ENCODE assay signal across 8 cellular contexts in genomic region chr4:99405433-99406115, GRCh38. TPM values are rescaled to one million over a fixed set of nuclear protein-coding genes. Genes with fewer than 3 reads are reported as not detected.
DNase-seq lines count a peak whose midpoint lies in the region; ATAC-seq and TF ChIP-seq lines count a peak whose summit lies in the region.

No MANE protein-coding gene starts in this region.

- H3K4me1 Mint-ChIP-seq in activated T-cell treated with anti-CD3 and anti-CD28 coated beads, Interleukin-2, amount 50 U/mL, for 72 hours (ENCODE audit: low read depth), result peaks cover 24% of the 10 kb centered on the region
- H3K4me1 Mint-ChIP-seq in neural crest cell, result no peaks in the 10 kb centered on the region

- in situ Hi-C loops in Panc1 (cut with HindIII; ENCODE audit: low pct_unique_long_range_greater_than_20kb, low sequenced_read_pairs), result no loop called here

- peak; percentile 81 for TF ChIP-seq CTCF in Panc1 (IDR thresholded peaks at IDR 0.05)
- peak; percentile 89 to 96 for TF ChIP-seq CTCF in fibroblast of lung (conservative IDR thresholded peaks at IDR 0.05 in 1 of 2, IDR thresholded peaks at IDR 0.05 in 1 of 2; ENCODE audit: low read depth in 1 of 2, low read length in 2 of 2)
- TF ChIP-seq CTCF in neural crest cell (conservative IDR thresholded peaks at IDR 0.05), result peak; percentile 94
- peak; percentile 84 to 96 (median 88) for TF ChIP-seq CTCF in tibial nerve (IDR thresholded peaks at IDR 0.05)

- TF ChIP-seq EP300 in tibial nerve (IDR thresholded peaks at IDR 0.05), result peak in 1 of 2 donors; percentile 77

- intact Hi-C loops in Panc1 (cut with micrococcal nuclease; ENCODE audit: unreplicated experiment), result loop anchor here (1.0 kb wide), 1 partner anchor 287 kb away; no protein-coding TSS in a partner anchor

- H3K27ac Mint-ChIP-seq in activated T-cell treated with anti-CD3 and anti-CD28 coated beads, Interleukin-2, amount 50 U/mL, for 72 hours, result no peak overlapping the region
- no peak overlapping the region for H3K27ac Mint-ChIP-seq in neural crest cell (ENCODE audit: unreplicated experiment)

- TF ChIP-seq POLR2A in tibial nerve (IDR thresholded peaks at IDR 0.05), result no peak

- DNase-seq in EH (ENCODE audit: low read depth), result peak; percentile 81
- DNase-seq in HUDEP-2 (lab: John Stamatoyannopoulos, UW; ENCODE audit: unreplicated experiment in 76 of 76), result peak in 43 of 76 experiments; percentile 0 to 59 (median 11)
- peak; percentile 61 for DNase-seq in Panc1 (ENCODE audit: low read depth, low spot score)
- peak; percentile 54 to 69 for DNase-seq in activated T-cell treated with anti-CD3 and anti-CD28 coated beads, Interleukin-2, amount 50 U/mL, for 72 hours
- peak; percentile 65 to 93 for DNase-seq in fibroblast of lung (ENCODE audit: low read depth in 2 of 2)
- DNase-seq in neural crest cell (ENCODE audit: low read depth, low spot score), result peak; percentile 75
- DNase-seq in tibial nerve (ENCODE audit: low spot score in 2 of 2), result peak; percentile 73 to 93

- H3K36me3 ChIP-seq in Panc1 (ENCODE audit: control insufficient read depth, insufficient read depth, low read length) (no peaks in the 10 kb centered on the region), fibroblast of lung (ENCODE audit: control insufficient read depth, insufficient read depth, low read length) (no peaks in the 10 kb centered on the region), tibial nerve (no peaks in the 10 kb centered on the region)

- CTCF ChIA-PET in Panc1 (lab: Charles Lee), result interaction anchor here (0.7 kb wide), 1 partner anchor 245 kb away, joined by 3 read pairs; no protein-coding TSS in a partner anchor

- peak; percentile 82 for ATAC-seq in Panc1
- no peak for ATAC-seq in activated T-cell treated with anti-CD3 and anti-CD28 coated beads, Interleukin-2, amount 50 U/mL, for 72 hours (replicated peaks in 1 of 2)
- ATAC-seq in HG02840 (IDR thresholded peaks at IDR 0.05; ENCODE audit: low FRiP score, unreplicated experiment), result no peak

- no peak overlapping the region for H3K9ac ChIP-seq in fibroblast of lung (ENCODE audit: insufficient read depth, low read length)

- no peak overlapping the region for H3K4me2 ChIP-seq in fibroblast of lung (ENCODE audit: extremely low read depth, insufficient read depth, low read length)

- H3K27me3 ChIP-seq in Panc1 (ENCODE audit: control insufficient read depth, insufficient read depth, low read length) (no peaks in the 10 kb centered on the region), fibroblast of lung (ENCODE audit: control insufficient read depth, insufficient read depth, low read length) (no peaks in the 10 kb centered on the region), tibial nerve (no peaks in the 10 kb centered on the region)

- H3K27me3 Mint-ChIP-seq in activated T-cell treated with anti-CD3 and anti-CD28 coated beads, Interleukin-2, amount 50 U/mL, for 72 hours (ENCODE audit: low read depth), result peaks cover 8% of the 10 kb centered on the region
- peaks cover 4% of the 10 kb centered on the region for H3K27me3 Mint-ChIP-seq in neural crest cell (ENCODE audit: low read depth)

- BruUV-seq in Panc1 (replicated peaks; lab: Mats Ljungman, UMichigan), result no TSS peak

- no peaks in the 10 kb centered on the region for H3K79me2 ChIP-seq in fibroblast of lung (ENCODE audit: control insufficient read depth, insufficient read depth, low read length)

- H3K4me1 ChIP-seq in Panc1 (ENCODE audit: control insufficient read depth, insufficient read depth, low read length) (no peaks in the 10 kb centered on the region), fibroblast of lung (ENCODE audit: control insufficient read depth, extremely low read depth, insufficient read depth, low read length) (peaks cover 9% of the 10 kb centered on the region), tibial nerve (peaks cover 5 to 30% (median 14%) of the 10 kb centered on the region in 4 donors)

- H3K4me3 ChIP-seq in Panc1 (ENCODE audit: low read depth in 2 of 2, low read length in 2 of 2), result no peak overlapping the region
- H3K4me3 ChIP-seq in fibroblast of lung (replicated peaks in 1 of 4; ENCODE audit: control extremely low read depth in 1 of 4, insufficient read depth in 1 of 4, low read depth in 3 of 4, low read length in 4 of 4), result peak overlapping the region in 1 of 4 experiments; percentile 21
- no peak overlapping the region for H3K4me3 ChIP-seq in tibial nerve

- 33 to 37% methylated on average over 6 of the region's 6 CpGs for WGBS in tibial nerve, 2 donors

- H3K9me3 ChIP-seq in Panc1 (ENCODE audit: control insufficient read depth, insufficient read depth, low read depth, low read length) (no peaks in the 10 kb centered on the region), fibroblast of lung (ENCODE audit: control insufficient read depth, insufficient read depth, low read depth, low read length) (no peaks in the 10 kb centered on the region), tibial nerve (no peaks in the 10 kb centered on the region)

- no peak overlapping the region for H3K4me3 Mint-ChIP-seq in activated T-cell treated with anti-CD3 and anti-CD28 coated beads, Interleukin-2, amount 50 U/mL, for 72 hours
- H3K4me3 Mint-ChIP-seq in neural crest cell, result no peak overlapping the region

- H4K20me1 ChIP-seq in fibroblast of lung (ENCODE audit: control insufficient read depth, extremely low read depth, insufficient read depth, low read length), result no peaks in the 10 kb centered on the region

- peak overlapping the region; percentile 59 for H2AFZ ChIP-seq in fibroblast of lung (ENCODE audit: low read length)

- POLR2A ChIA-PET in Panc1 (lab: Charles Lee), result interaction anchor here (0.6 kb wide), 1 partner anchor 1592 kb away, joined by 12 read pairs; no protein-coding TSS in a partner anchor

- H3K27ac ChIP-seq in Panc1 (ENCODE audit: low read length) (no peak overlapping the region), fibroblast of lung (ENCODE audit: insufficient read depth, low read length) (peak overlapping the region; percentile 55), tibial nerve (peak overlapping the region; percentile 57 to 90 (median 80))

- H3K9me3 Mint-ChIP-seq in activated T-cell treated with anti-CD3 and anti-CD28 coated beads, Interleukin-2, amount 50 U/mL, for 72 hours, result no peaks in the 10 kb centered on the region
- no peaks in the 10 kb centered on the region for H3K9me3 Mint-ChIP-seq in neural crest cell

- no peaks in the 10 kb centered on the region for H3K36me3 Mint-ChIP-seq in activated T-cell treated with anti-CD3 and anti-CD28 coated beads, Interleukin-2, amount 50 U/mL, for 72 hours (ENCODE audit: insufficient read depth in 2 of 2)
- no peaks in the 10 kb centered on the region for H3K36me3 Mint-ChIP-seq in neural crest cell (ENCODE audit: low read depth)

RNA-seq across cellular contexts. Expression of gene ADH7, which starts 29.6 kb away (rescaled TPM):
- not detected for total RNA-seq in Panc1 (2021; ENCODE audit: unreplicated experiment)
- polyA plus RNA-seq in Panc1 (2012; ENCODE audit: insufficient read length), result not detected
- not detected for total RNA-seq in activated T-cell treated with anti-CD3 and anti-CD28 coated beads, Interleukin-2, amount 50 U/mL, for 72 hours
- total RNA-seq in fibroblast of lung, result 0.17 TPM in 1 of 2 replicates, not detected in the other
- not detected in 2 replicates for polyA plus RNA-seq in fibroblast of lung
- not detected in 2 replicates for polyA plus RNA-seq in fibroblast of lung (2012)
- polyA minus RNA-seq in fibroblast of lung (ENCODE audit: low replicate concordance), result not detected in 2 replicates
- not detected in 2 replicates for total RNA-seq in neural crest cell
- not detected for total RNA-seq in tibial nerve

RNA-seq across cellular contexts. Expression of gene ADH1C, which starts 53.0 kb away (rescaled TPM):
- total RNA-seq in Panc1 (2021; ENCODE audit: unreplicated experiment) (not detected), fibroblast of lung (0.77 and 0.83 TPM in 2 replicates), neural crest cell (not detected in 2 replicates), tibial nerve (100 to 1,000 TPM in 3 of 4 donors, 10 to 100 TPM in 1; 44.7 to 186 (median 151) TPM)
- not detected for polyA plus RNA-seq in Panc1 (2012; ENCODE audit: insufficient read length)
- total RNA-seq in activated T-cell treated with anti-CD3 and anti-CD28 coated beads, Interleukin-2, amount 50 U/mL, for 72 hours, result not detected
- polyA plus RNA-seq in fibroblast of lung, result 0.35 and 1.2 TPM in 2 replicates
- polyA plus RNA-seq in fibroblast of lung (2012), result 0.30 and 0.99 TPM in 2 replicates
- polyA minus RNA-seq in fibroblast of lung (ENCODE audit: low replicate concordance), result 3.6 TPM in 1 of 2 replicates, not detected in the other

Comparison
In these comparisons a context has a peak if more than half of its experiments do, and no peak if none do; other contexts are left out.
1. DNase-seq: peak in every context shown above with its lines; median percentile 83 in tibial nerve; 81 in EH; 79 in fibroblast of lung; 75 in neural crest cell; 62 in activated T-cell treated with anti-CD3 and anti-CD28 coated beads, Interleukin-2, amount 50 U/mL, for 72 hours; 61 in Panc1; 11 in HUDEP-2.
2. RNA of gene ADH1C, which starts 53.0 kb away (total RNA-seq): 44.7 to 186 TPM in tibial nerve; 0.77 to 0.83 TPM in fibroblast of lung, not detected in Panc1 (single experiment), not detected in activated T-cell treated with anti-CD3 and anti-CD28 coated beads, Interleukin-2, amount 50 U/mL, for 72 hours and not detected in neural crest cell; every median in the first group is over 10 times any median in the second.
3. Peak in every context shown above with its lines, with median percentiles within 50 percentile points of each other: CTCF ChIP-seq.